Comparison of ENCODE assay signal across 10 cellular contexts in genomic region chr12:25459541-25459951, GRCh38.
DNase-seq lines count a peak whose midpoint lies in the region; ATAC-seq and TF ChIP-seq lines count a peak whose summit lies in the region.
"Had no signal": no experiment of that assay in that cellular context is flagged by ENCODE, and none has a peak within 500 bp of the region (broad histone marks: within the 10 kb centered on the region; RNA-seq: fewer than 3 reads in every experiment).

No MANE protein-coding gene starts in this region.

- no peaks in the 10 kb centered on the region for H3K27me3 ChIP-seq in foreskin keratinocyte
- H3K27me3 ChIP-seq: tibial nerve had no signal

- peaks cover 8% of the 10 kb centered on the region for H3K4me1 Mint-ChIP-seq in nephron progenitor cell

- H3K9me3 Mint-ChIP-seq in nephron progenitor cell, result peaks cover 26% of the 10 kb centered on the region

- TF ChIP-seq CTCF in nephron progenitor cell (IDR thresholded peaks at IDR 0.05), result no peak
- TF ChIP-seq CTCF in foreskin keratinocyte (conservative IDR thresholded peaks at IDR 0.05), result no peak

- no peak overlapping the region for H3K27ac ChIP-seq in foreskin keratinocyte
- H3K27ac ChIP-seq: tibial nerve had no signal

- no peaks in the 10 kb centered on the region for H3K36me3 Mint-ChIP-seq in nephron progenitor cell (ENCODE audit: low read depth)

- peaks cover 4% of the 10 kb centered on the region for H3K27me3 Mint-ChIP-seq in nephron progenitor cell (ENCODE audit: low read depth, poor library complexity)

- peak overlapping the region; percentile 42 for H3K27ac Mint-ChIP-seq in nephron progenitor cell

- peaks cover 17% of the 10 kb centered on the region for H3K4me1 ChIP-seq in foreskin keratinocyte

- no peak overlapping the region for H3K4me3 Mint-ChIP-seq in nephron progenitor cell

- ATAC-seq in GM19043 (IDR thresholded peaks at IDR 0.05; ENCODE audit: low read depth, unreplicated experiment), result peak; percentile 90
- ATAC-seq in HG02642 (IDR thresholded peaks at IDR 0.05; ENCODE audit: poor library complexity, unreplicated experiment), result peak; percentile 95
- ATAC-seq in HG03039 (IDR thresholded peaks at IDR 0.05; ENCODE audit: unreplicated experiment), result no peak
- no peak for ATAC-seq in foreskin keratinocyte

- peak; percentile 87 for DNase-seq in MV-4-11 (lab: John Stamatoyannopoulos, UW)
- no peak for DNase-seq in nephron progenitor cell
- DNase-seq in NCI-H226, result no peak
- DNase-seq in NCI-H2227 treated with DMSO at 0.1 percent for 48 hours (lab: John Stamatoyannopoulos, UW), result no peak
- no peak for DNase-seq in foreskin keratinocyte
- DNase-seq: NCI-H345 had no signal

Comparison
In these comparisons a context has a peak if more than half of its experiments do, and no peak if none do; other contexts are left out.
1. ATAC-seq: peak in GM19043 (single experiment) and HG02642 (single experiment); none in HG03039 (single experiment) and foreskin keratinocyte (single experiment).